8 cellular contexts compared by ENCODE assay signal in genomic region chr14:89416002-89416995, GRCh38. TPM values are rescaled to one million over a fixed set of nuclear protein-coding genes. Genes with fewer than 3 reads are reported as not detected.
DNase-seq lines count a peak whose midpoint lies in the region; ATAC-seq, FAIRE-seq and TF ChIP-seq lines count a peak whose summit lies in the region.

No MANE protein-coding gene starts in this region.

- DNase-seq in GM13976 (ENCODE audit: low spot score) (peak; percentile 99), NCI-H146 (lab: John Stamatoyannopoulos, UW) (peak; percentile 84), T-helper 17 cell (peak; percentile 90 to 99 (median 96)), anterior cingulate cortex (lab: John Stamatoyannopoulos, UW) (peak; percentile 58 to 98 (median 90)), right cardiac atrium (peak; percentile 98 to 100 (median 98)), psoas muscle (peak; percentile 99 to 100), urothelium cell line (ENCODE audit: low spot score) (peak; percentile 92)

- in situ Hi-C loops in GM13976 (cut with MboI; ENCODE audit: low sequenced_read_pairs, unreplicated experiment) = loop anchor here (10.0 to 25.0 kb wide), 2 partner anchors 231 to 379 kb away; no protein-coding TSS in a partner anchor

- no peaks in the 10 kb centered on the region for H3K36me3 Mint-ChIP-seq in T-helper 17 cell (ENCODE audit: low read depth)

- under 1% methylated on average over 98 of the region's 98 CpGs for WGBS in right cardiac atrium
- WGBS in psoas muscle, 3 donors = 0 to 1% (median 0%) methylated on average over 65 to 98 of the region's 98 CpGs

- H3K27ac ChIP-seq in right cardiac atrium (ENCODE audit: low read length) = peak overlapping the region; percentile 82
- H3K27ac ChIP-seq in psoas muscle = peak overlapping the region; percentile 96

- peak overlapping the region; percentile 98 for H3K4me3 ChIP-seq in right cardiac atrium (ENCODE audit: low read length)
- H3K4me3 ChIP-seq in psoas muscle = peak overlapping the region; percentile 82

- no peaks in the 10 kb centered on the region for H3K27me3 ChIP-seq in right cardiac atrium (ENCODE audit: control insufficient read depth, insufficient read depth)
- H3K27me3 ChIP-seq in psoas muscle (ENCODE audit: insufficient read depth in 3 of 3, low read length in 2 of 3) = no peaks in the 10 kb centered on the region

- peaks cover 5% of the 10 kb centered on the region for H3K4me1 ChIP-seq in right cardiac atrium (ENCODE audit: control insufficient read depth, insufficient read depth, low read length)
- H3K4me1 ChIP-seq in psoas muscle = peaks cover 22% of the 10 kb centered on the region

- no peak for FAIRE-seq in urothelium cell line (lab: Jason Lieb, UNC)

- TF ChIP-seq CTCF in GM13976 (IDR thresholded peaks at IDR 0.05; ENCODE audit: borderline replicate concordance, control extremely low read depth, extremely low read depth, insufficient read depth, missing control alignments) (no peak), psoas muscle (IDR thresholded peaks at IDR 0.05) (no peak)

- H3K4me3 Mint-ChIP-seq in T-helper 17 cell = peak overlapping the region; percentile 94

- H3K36me3 ChIP-seq in psoas muscle (ENCODE audit: insufficient read depth in 1 of 2, low read depth in 1 of 2) = peaks cover 2 to 10% of the 10 kb centered on the region in 2 donors

- peaks cover 26% of the 10 kb centered on the region for H3K4me1 Mint-ChIP-seq in T-helper 17 cell

- H3K9me3 ChIP-seq in T-helper 17 cell (ENCODE audit: control insufficient read depth, low read length, poor library complexity, severe bottlenecking) = peaks cover 2% of the 10 kb centered on the region
- H3K9me3 ChIP-seq in right cardiac atrium (ENCODE audit: control insufficient read depth, low read length) = no peaks in the 10 kb centered on the region
- H3K9me3 ChIP-seq in psoas muscle = no peaks in the 10 kb centered on the region

- intact Hi-C loops in right cardiac atrium (cut with DNase I) (loop anchor here in 3 of 4 donors (5.0 to 10.0 kb wide), 5 partner anchors 201 to 499 kb away; no protein-coding TSS in a partner anchor), psoas muscle (cut with DNase I) (loop anchor here (5.0 to 10.0 kb wide), 4 partner anchors 201 to 374 kb away; no protein-coding TSS in a partner anchor)

- H3K27me3 Mint-ChIP-seq in T-helper 17 cell = no peaks in the 10 kb centered on the region

- peak overlapping the region; percentile 97 for H3K27ac Mint-ChIP-seq in T-helper 17 cell

- ATAC-seq in HG02870 (IDR thresholded peaks at IDR 0.05; ENCODE audit: unreplicated experiment) (peak; percentile 91), T-helper 17 cell (peak; percentile 80), right cardiac atrium (peak; percentile 91), psoas muscle (peak; percentile 86 to 91 (median 86))

RNA-seq across cellular contexts. Expression of gene FOXN3, which starts 0.7 kb away (rescaled TPM):
- 100 to 1,000 TPM; 116 to 117 TPM for total RNA-seq in T-helper 17 cell
- total RNA-seq in right cardiac atrium = 100 to 1,000 TPM; 116 to 146 (median 125) TPM
- 31.5 TPM for polyA plus RNA-seq in right cardiac atrium
- 100 to 1,000 TPM in 2 of 4 donors, 10 to 100 TPM in 2; 73.6 to 123 (median 101) TPM for total RNA-seq in psoas muscle
- polyA plus RNA-seq in psoas muscle = 10 to 100 TPM; 10.1 to 47.3 (median 25.6) TPM

Comparison
In these comparisons a context has a peak if more than half of its experiments do, and no peak if none do; other contexts are left out.
1. Peak in every context shown above with its lines: DNase-seq, ATAC-seq, H3K4me3 ChIP-seq and H3K27ac ChIP-seq.